In the genomic region with DNA sequence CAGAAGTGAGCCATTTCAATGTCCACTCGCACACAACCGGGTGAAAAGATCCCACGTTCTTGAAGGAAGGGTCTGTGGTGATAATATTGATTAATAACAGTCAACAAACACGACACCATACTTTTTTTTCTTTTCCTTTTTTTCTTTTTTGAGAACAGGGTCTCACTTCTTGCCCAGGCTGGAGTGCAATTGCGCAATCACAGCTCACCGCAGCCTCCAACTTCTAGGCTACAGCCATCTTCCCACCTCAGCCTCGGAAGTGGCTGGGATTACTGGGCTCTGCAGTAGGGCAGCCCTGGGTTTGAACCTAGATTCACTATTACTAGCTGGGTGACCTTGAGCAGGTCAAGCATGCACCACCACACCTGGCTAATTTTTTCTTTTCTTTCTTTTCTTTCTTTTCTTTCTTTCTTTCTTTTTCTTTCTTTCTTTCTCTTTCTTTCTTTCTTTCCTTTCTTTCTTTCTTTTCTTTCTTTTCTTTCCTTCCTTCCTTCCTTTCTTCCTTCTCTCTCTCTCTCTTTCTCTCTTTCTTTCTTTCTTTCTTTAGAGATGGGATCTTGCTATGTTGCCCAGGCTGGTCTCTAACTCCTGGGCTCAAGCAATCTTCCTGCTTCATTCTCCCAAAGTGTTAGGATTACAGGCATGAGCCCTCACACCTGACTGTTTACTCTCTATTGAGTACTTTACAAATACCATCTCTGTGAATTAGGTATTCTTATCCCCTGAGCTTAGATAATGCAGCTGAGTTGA, we compare ENCODE assay signal across 18 cellular contexts.
DNase-seq lines count a peak whose midpoint lies in the region; ATAC-seq and TF ChIP-seq lines count a peak whose summit lies in the region.
"Had no signal": no experiment of that assay in that cellular context is flagged by ENCODE, and none has a peak within 500 bp of the region (broad histone marks: within the 10 kb centered on the region; RNA-seq: fewer than 3 reads in every experiment).

No MANE protein-coding gene starts in this region.

- H3F3A ChIP-seq in DOHH2 (ENCODE audit: control insufficient read depth, insufficient read depth), result peaks cover 4% of the 10 kb centered on the region; the same call in 1 of the 2 replicates

- BruUV-seq in OCI-LY7 (replicated peaks; lab: Mats Ljungman, UMichigan), result no TSS peak

- peak overlapping the region; percentile 54; the same call in 1 of the 2 replicates for H3K4me2 ChIP-seq in DOHH2 (ENCODE audit: low read length)
- no peak overlapping the region for H3K4me2 ChIP-seq in OCI-LY7 (ENCODE audit: low read length)

- CTCF ChIA-PET in activated CD4-positive, alpha-beta memory T cell treated with anti-CD3 and anti-CD28 coated beads, Interleukin-2, amount 10 ng/mL, durations not matched to agents 7 days and 5 days (lab: Charles Lee), result interaction anchor here (0.8 to 1.5 kb wide), 4 partner anchors 53 to 340 kb away, joined by 3 to 8 read pairs (median 4); no protein-coding TSS in a partner anchor
- CTCF ChIA-PET in activated CD4-positive, alpha-beta memory T cell treated with anti-CD3 and anti-CD28 coated beads for 36 hours (lab: Charles Lee), result interaction anchor here (2.5 kb wide), 1 partner anchor 162 kb away, joined by 7 read pairs; a partner anchor contains a TSS
- CTCF ChIA-PET in OCI-LY7 (lab: Charles Lee; ENCODE audit: unreplicated experiment), result no interaction called here

- H3K36me3 ChIP-seq in DOHH2 (ENCODE audit: control insufficient read depth, low read length) (no peaks in the 10 kb centered on the region), OCI-LY7 (ENCODE audit: insufficient read depth, low read length) (no peaks in the 10 kb centered on the region)
- H3K36me3 ChIP-seq: esophagus squamous epithelium, gastroesophageal sphincter, prostate gland, upper lobe of right lung had no signal

- H4K20me1 ChIP-seq in DOHH2 (ENCODE audit: control insufficient read depth, insufficient read depth, low read depth, low read length) (no peaks in the 10 kb centered on the region), OCI-LY7 (ENCODE audit: insufficient read depth, low read length) (no peaks in the 10 kb centered on the region)

- peaks cover 8% of the 10 kb centered on the region; the same call in 1 of the 2 replicates for H3K9me3 ChIP-seq in DOHH2 (ENCODE audit: control insufficient read depth, insufficient read depth, low read length)
- peaks cover 11% of the 10 kb centered on the region; the same call in 1 of the 2 replicates for H3K9me3 ChIP-seq in OCI-LY7 (ENCODE audit: low read length)
- H3K9me3 ChIP-seq: body of pancreas, esophagus squamous epithelium, gastroesophageal sphincter, prostate gland, upper lobe of right lung had no signal

- H3K27me3 ChIP-seq in DOHH2 (ENCODE audit: control insufficient read depth, low read length), result no peaks in the 10 kb centered on the region
- H3K27me3 ChIP-seq: body of pancreas, esophagus squamous epithelium, gastroesophageal sphincter, upper lobe of right lung had no signal

- H3K27ac Mint-ChIP-seq in activated CD4-positive, alpha-beta memory T cell treated with anti-CD3 and anti-CD28 coated beads, Interleukin-2, amount 10 ng/mL, durations not matched to agents 7 days and 5 days, result peak overlapping the region; percentile 66
- H3K27ac Mint-ChIP-seq in activated CD4-positive, alpha-beta memory T cell treated with anti-CD3 and anti-CD28 coated beads for 36 hours, result no peak overlapping the region
- peak overlapping the region; percentile 49 for H3K27ac Mint-ChIP-seq in activated T-helper 1 cell treated with anti-CD3 and anti-CD28 coated beads, Interleukin-12 subunit alpha, Interleukin-12 subunit beta, Interleukin-2, Interleukin-4 antibody, amounts not matched to agents 30 ng/mL and 10 ng/mL and 1 ng/mL, durations not matched to agents 14 hours and 24 hours and 36 hours
- H3K27ac Mint-ChIP-seq in naive B cell, result peak overlapping the region in 3 of 6 donors; percentile 13 to 47 (median 41)
- H3K27ac Mint-ChIP-seq: activated naive CD8-positive, alpha-beta T cell treated with anti-CD3 and anti-CD28 coated beads for 36 hours had no signal

- H3K27ac ChIP-seq in DOHH2 (ENCODE audit: low read depth, low read length) (no peak overlapping the region), OCI-LY7 (ENCODE audit: low read depth, low read length, poor library complexity, severe bottlenecking) (no peak overlapping the region)

- H3K4me1 ChIP-seq in DOHH2 (ENCODE audit: control insufficient read depth, low read length) (peaks cover 80% of the 10 kb centered on the region), OCI-LY7 (ENCODE audit: insufficient read depth, low read length, poor library complexity, severe bottlenecking) (peaks cover 55% of the 10 kb centered on the region)
- H3K4me1 ChIP-seq: prostate gland had no signal

- H3K9me3 Mint-ChIP-seq in activated CD4-positive, alpha-beta memory T cell treated with anti-CD3 and anti-CD28 coated beads, Interleukin-2, amount 10 ng/mL, durations not matched to agents 7 days and 5 days, result no peaks in the 10 kb centered on the region
- no peaks in the 10 kb centered on the region for H3K9me3 Mint-ChIP-seq in activated CD4-positive, alpha-beta memory T cell treated with anti-CD3 and anti-CD28 coated beads for 36 hours
- H3K9me3 Mint-ChIP-seq in activated T-helper 1 cell treated with anti-CD3 and anti-CD28 coated beads, Interleukin-12 subunit alpha, Interleukin-12 subunit beta, Interleukin-2, Interleukin-4 antibody, amounts not matched to agents 30 ng/mL and 10 ng/mL and 1 ng/mL, durations not matched to agents 14 hours and 24 hours and 36 hours, result no peaks in the 10 kb centered on the region
- H3K9me3 Mint-ChIP-seq in naive B cell, result peaks cover 0 to 11% (median 8%) of the 10 kb centered on the region in 7 donors
- H3K9me3 Mint-ChIP-seq: activated naive CD8-positive, alpha-beta T cell treated with anti-CD3 and anti-CD28 coated beads for 36 hours had no signal

- peaks cover 3% of the 10 kb centered on the region for H3K36me3 Mint-ChIP-seq in activated CD4-positive, alpha-beta memory T cell treated with anti-CD3 and anti-CD28 coated beads, Interleukin-2, amount 10 ng/mL, durations not matched to agents 7 days and 5 days (ENCODE audit: low read depth)
- no peaks in the 10 kb centered on the region for H3K36me3 Mint-ChIP-seq in activated CD4-positive, alpha-beta memory T cell treated with anti-CD3 and anti-CD28 coated beads for 36 hours
- H3K36me3 Mint-ChIP-seq in activated T-helper 1 cell treated with anti-CD3 and anti-CD28 coated beads, Interleukin-12 subunit alpha, Interleukin-12 subunit beta, Interleukin-2, Interleukin-4 antibody, amounts not matched to agents 30 ng/mL and 10 ng/mL and 1 ng/mL, durations not matched to agents 14 hours and 24 hours and 36 hours (ENCODE audit: low read depth), result no peaks in the 10 kb centered on the region
- H3K36me3 Mint-ChIP-seq in naive B cell, result peaks cover 5 to 9% of the 10 kb centered on the region in 2 donors
- H3K36me3 Mint-ChIP-seq: activated naive CD8-positive, alpha-beta T cell treated with anti-CD3 and anti-CD28 coated beads for 36 hours had no signal

- no peak overlapping the region for H3K4me3 Mint-ChIP-seq in activated CD4-positive, alpha-beta memory T cell treated with anti-CD3 and anti-CD28 coated beads, Interleukin-2, amount 10 ng/mL, durations not matched to agents 7 days and 5 days
- H3K4me3 Mint-ChIP-seq in activated CD4-positive, alpha-beta memory T cell treated with anti-CD3 and anti-CD28 coated beads for 36 hours, result no peak overlapping the region
- H3K4me3 Mint-ChIP-seq in activated T-helper 1 cell treated with anti-CD3 and anti-CD28 coated beads, Interleukin-12 subunit alpha, Interleukin-12 subunit beta, Interleukin-2, Interleukin-4 antibody, amounts not matched to agents 30 ng/mL and 10 ng/mL and 1 ng/mL, durations not matched to agents 14 hours and 24 hours and 36 hours, result no peak overlapping the region
- H3K4me3 Mint-ChIP-seq in naive B cell, result peak overlapping the region in 6 of 8 donors; percentile 2 to 83 (median 65)
- H3K4me3 Mint-ChIP-seq: activated naive CD8-positive, alpha-beta T cell treated with anti-CD3 and anti-CD28 coated beads for 36 hours had no signal

- no peak for DNase-seq in activated CD4-positive, alpha-beta memory T cell treated with anti-CD3 and anti-CD28 coated beads, Interleukin-2, amount 10 ng/mL, durations not matched to agents 7 days and 5 days
- DNase-seq in activated CD4-positive, alpha-beta memory T cell treated with anti-CD3 and anti-CD28 coated beads for 36 hours, result no peak
- DNase-seq in activated T-helper 1 cell treated with anti-CD3 and anti-CD28 coated beads, Interleukin-12 subunit alpha, Interleukin-12 subunit beta, Interleukin-2, Interleukin-4 antibody, amounts not matched to agents 30 ng/mL and 10 ng/mL and 1 ng/mL, durations not matched to agents 14 hours and 24 hours and 36 hours (ENCODE audit: low spot score), result no peak
- DNase-seq in naive B cell (no peak), Ammon's horn (ENCODE audit: low spot score) (no peak), OCI-LY7 (ENCODE audit: low spot score) (no peak), NCI-H1105 treated with DMSO at 0.1 percent for 48 hours (lab: John Stamatoyannopoulos, UW) (no peak)
- DNase-seq: activated naive CD8-positive, alpha-beta T cell treated with anti-CD3 and anti-CD28 coated beads for 36 hours; body of pancreas; effector CD8-positive, alpha-beta T cell; esophagus squamous epithelium; hypothalamus; Karpas-422; NCI-H510A; upper lobe of right lung had no signal

- H3K4me3 ChIP-seq in DOHH2 (ENCODE audit: low read length) (no peak overlapping the region; the same call in 1 of the 2 replicates), OCI-LY7 (ENCODE audit: low read depth, low read length, poor library complexity, severe bottlenecking) (no peak overlapping the region)
- H3K4me3 ChIP-seq: body of pancreas, esophagus squamous epithelium, gastroesophageal sphincter, prostate gland, upper lobe of right lung had no signal

- no peak overlapping the region for H2AFZ ChIP-seq in OCI-LY7 (ENCODE audit: low read length)

- POLR2A ChIA-PET in activated CD4-positive, alpha-beta memory T cell treated with anti-CD3 and anti-CD28 coated beads, Interleukin-2, amount 10 ng/mL, durations not matched to agents 7 days and 5 days (lab: Charles Lee), result interaction anchor here (0.8 to 6.4 kb wide), 6 partner anchors 13 to 331 kb away, joined by 3 to 33 read pairs (median 3); a partner anchor contains a TSS
- POLR2A ChIA-PET in activated CD4-positive, alpha-beta memory T cell treated with anti-CD3 and anti-CD28 coated beads for 36 hours (lab: Charles Lee), result no interaction called here
- POLR2A ChIA-PET in OCI-LY7 (lab: Charles Lee), result interaction anchor here (0.6 to 3.5 kb wide), 5 partner anchors 9 to 113 kb away, joined by 3 to 21 read pairs (median 4); no protein-coding TSS in a partner anchor

- ATAC-seq in naive B cell (ENCODE audit: low read depth in 2 of 2), result no peak
- ATAC-seq: gastroesophageal sphincter had no signal

- H3K79me2 ChIP-seq in DOHH2 (ENCODE audit: control insufficient read depth, low read length), result no peaks in the 10 kb centered on the region
- H3K79me2 ChIP-seq in OCI-LY7 (ENCODE audit: insufficient read depth, low read depth, low read length), result no peaks in the 10 kb centered on the region

- no peak for TF ChIP-seq CTCF in DOHH2 (IDR thresholded peaks at IDR 0.05; ENCODE audit: low read depth, low read length, poor library complexity, severe bottlenecking)
- no peak for TF ChIP-seq CTCF in OCI-LY7 (conservative IDR thresholded peaks at IDR 0.05; ENCODE audit: low read length)

- intact Hi-C loops in activated CD4-positive, alpha-beta memory T cell treated with anti-CD3 and anti-CD28 coated beads for 36 hours (cut with micrococcal nuclease), result no loop called here
- intact Hi-C loops in activated T-helper 1 cell treated with anti-CD3 and anti-CD28 coated beads, Interleukin-12 subunit alpha, Interleukin-12 subunit beta, Interleukin-2, Interleukin-4 antibody, amounts not matched to agents 30 ng/mL and 10 ng/mL and 1 ng/mL, durations not matched to agents 14 hours and 24 hours and 36 hours (cut with micrococcal nuclease), result no loop called here
- intact Hi-C loops in OCI-LY7 (cut with micrococcal nuclease; ENCODE audit: unreplicated experiment), result no loop called here

- peaks cover 70% of the 10 kb centered on the region for H3K4me1 Mint-ChIP-seq in activated CD4-positive, alpha-beta memory T cell treated with anti-CD3 and anti-CD28 coated beads, Interleukin-2, amount 10 ng/mL, durations not matched to agents 7 days and 5 days
- H3K4me1 Mint-ChIP-seq in activated CD4-positive, alpha-beta memory T cell treated with anti-CD3 and anti-CD28 coated beads for 36 hours (ENCODE audit: low read depth), result peaks cover 17% of the 10 kb centered on the region
- H3K4me1 Mint-ChIP-seq in activated T-helper 1 cell treated with anti-CD3 and anti-CD28 coated beads, Interleukin-12 subunit alpha, Interleukin-12 subunit beta, Interleukin-2, Interleukin-4 antibody, amounts not matched to agents 30 ng/mL and 10 ng/mL and 1 ng/mL, durations not matched to agents 14 hours and 24 hours and 36 hours (ENCODE audit: low read depth), result peaks cover 22% of the 10 kb centered on the region
- H3K4me1 Mint-ChIP-seq in naive B cell, result peaks cover 72 to 87% (median 79%) of the 10 kb centered on the region in 3 donors

- peaks cover 3% of the 10 kb centered on the region for H3K27me3 Mint-ChIP-seq in activated CD4-positive, alpha-beta memory T cell treated with anti-CD3 and anti-CD28 coated beads, Interleukin-2, amount 10 ng/mL, durations not matched to agents 7 days and 5 days
- H3K27me3 Mint-ChIP-seq in activated CD4-positive, alpha-beta memory T cell treated with anti-CD3 and anti-CD28 coated beads for 36 hours, result no peaks in the 10 kb centered on the region
- no peaks in the 10 kb centered on the region for H3K27me3 Mint-ChIP-seq in activated T-helper 1 cell treated with anti-CD3 and anti-CD28 coated beads, Interleukin-12 subunit alpha, Interleukin-12 subunit beta, Interleukin-2, Interleukin-4 antibody, amounts not matched to agents 30 ng/mL and 10 ng/mL and 1 ng/mL, durations not matched to agents 14 hours and 24 hours and 36 hours (ENCODE audit: insufficient read depth)
- H3K27me3 Mint-ChIP-seq in naive B cell, result no peaks in the 10 kb centered on the region
- H3K27me3 Mint-ChIP-seq: activated naive CD8-positive, alpha-beta T cell treated with anti-CD3 and anti-CD28 coated beads for 36 hours had no signal

- no peaks in the 10 kb centered on the region for H3K9me2 ChIP-seq in DOHH2 (replicated peaks; ENCODE audit: control insufficient read depth, low read length)
- H3K9me2 ChIP-seq in OCI-LY7 (ENCODE audit: insufficient read depth, low read length), result no peaks in the 10 kb centered on the region

Comparison
In these comparisons a context has a peak if more than half of its experiments do, and no peak if none do; other contexts are left out.
1. H3K4me3 Mint-ChIP-seq: peak in naive B cell (6 of 8); none in activated CD4-positive, alpha-beta memory T cell treated with anti-CD3 and anti-CD28 coated beads, Interleukin-2, amount 10 ng/mL, durations not matched to agents 7 days and 5 days (single experiment), activated CD4-positive, alpha-beta memory T cell treated with anti-CD3 and anti-CD28 coated beads for 36 hours (single experiment) and activated T-helper 1 cell treated with anti-CD3 and anti-CD28 coated beads, Interleukin-12 subunit alpha, Interleukin-12 subunit beta, Interleukin-2, Interleukin-4 antibody, amounts not matched to agents 30 ng/mL and 10 ng/mL and 1 ng/mL, durations not matched to agents 14 hours and 24 hours and 36 hours (single experiment).